Comparison of ENCODE assay signal across 26 cellular contexts in genomic region chr19:34257559-34257924, GRCh38. TPM values are rescaled to one million over a fixed set of nuclear protein-coding genes. Genes with fewer than 3 reads are reported as not detected.
DNase-seq lines count a peak whose midpoint lies in the region; ATAC-seq, FAIRE-seq and TF ChIP-seq lines count a peak whose summit lies in the region.
"Had no signal": no experiment of that assay in that cellular context is flagged by ENCODE, and none has a peak within 500 bp of the region (broad histone marks: within the 10 kb centered on the region; RNA-seq: fewer than 3 reads in every experiment).

No MANE protein-coding gene starts in this region.

- no peak for TF ChIP-seq POLR2A in GM12892 (IDR thresholded peaks at IDR 0.05; ENCODE audit: low read depth, low read length)

- peak overlapping the region; percentile 52 for H3K27ac Mint-ChIP-seq in HFFc6
- peak overlapping the region; percentile 35 for H3K27ac Mint-ChIP-seq in memory B cell
- H3K27ac Mint-ChIP-seq: activated CD4-positive, alpha-beta T cell treated with anti-CD3 and anti-CD28 coated beads, Interleukin-2, amount 10 ng/mL, durations not matched to agents 24 days and 14 days; activated naive CD8-positive, alpha-beta T cell treated with anti-CD3 and anti-CD28 coated beads, Interleukin-2, amount 10 ng/mL, durations not matched to agents 7 days and 5 days; CD8-positive, alpha-beta T cell; GM23338 had no signal

- H3K27me3 ChIP-seq in SK-N-SH (ENCODE audit: insufficient read depth) (no peaks in the 10 kb centered on the region), psoas muscle (ENCODE audit: insufficient read depth in 3 of 3, low read length in 2 of 3) (no peaks in the 10 kb centered on the region)
- H3K27me3 ChIP-seq: gastroesophageal sphincter, hepatocyte, right atrium auricular region, upper lobe of right lung had no signal

- H3K9me3 ChIP-seq in SK-N-SH: no peaks in the 10 kb centered on the region
- H3K9me3 ChIP-seq in psoas muscle: no peaks in the 10 kb centered on the region
- H3K9me3 ChIP-seq: gastroesophageal sphincter, right atrium auricular region, upper lobe of right lung had no signal

- H3K4me1 ChIP-seq in SK-N-SH (ENCODE audit: control insufficient read depth in 1 of 2, insufficient read depth in 2 of 2, low read depth in 1 of 2, low read length in 1 of 2): peaks cover 12 to 45% of the 10 kb centered on the region in 2 experiments; a peak in 3 of 4 replicates
- H3K4me1 ChIP-seq in psoas muscle: peaks cover 64% of the 10 kb centered on the region

- H3K79me2 ChIP-seq in SK-N-SH (ENCODE audit: insufficient read depth): peaks cover 71% of the 10 kb centered on the region

- no peak for TF ChIP-seq RAD21 in SK-N-SH (IDR thresholded peaks at IDR 0.05; ENCODE audit: low read length)

- no peak for DNase-seq in SK-N-SH
- no peak for DNase-seq in HFFc6
- DNase-seq in memory B cell (ENCODE audit: low spot score in 2 of 2): no peak
- DNase-seq in psoas muscle: no peak
- no peak for DNase-seq in GM12892 (ENCODE audit: insufficient read length)
- no peak for DNase-seq in cerebellum (ENCODE audit: low spot score)
- DNase-seq: activated CD4-positive, alpha-beta T cell treated with anti-CD3 and anti-CD28 coated beads, Interleukin-2, amount 10 ng/mL, durations not matched to agents 24 days and 14 days; activated naive CD8-positive, alpha-beta T cell treated with anti-CD3 and anti-CD28 coated beads, Interleukin-2, amount 10 ng/mL, durations not matched to agents 7 days and 5 days; activated T-cell treated with anti-CD3 and anti-CD28 coated beads, Interleukin-2, amount 50 U/mL, for 4 hours; CD8-positive, alpha-beta T cell; DMS153; Kasumi-1; NCI-H1694; NCI-H524; stimulated activated CD4-positive, alpha-beta T cell treated with anti-CD3 and anti-CD28 coated beads, Interleukin-12 subunit alpha, Interleukin-12 subunit beta, amount 100 ng/mL, for 4 hours; stimulated activated CD4-positive, alpha-beta T cell treated with anti-CD3 and anti-CD28 coated beads, Interleukin-4, amount 100 ng/mL, for 1 hour; T-helper 9 cell; upper lobe of right lung; WERI-Rb-1 had no signal

- ATAC-seq in SK-N-SH treated with all-trans-retinoic acid at 6 μM for 48 hours (no peak), memory B cell (ENCODE audit: low read depth) (no peak), psoas muscle (no peak), HG02623 (IDR thresholded peaks at IDR 0.05; ENCODE audit: unreplicated experiment) (no peak)
- ATAC-seq: activated T-cell treated with anti-CD3 and anti-CD28 coated beads, Interleukin-2, amount 50 U/mL, for 4 hours; CD8-positive, alpha-beta T cell; gastroesophageal sphincter; GM23338; upper lobe of right lung had no signal

- POLR2A ChIA-PET in SK-N-SH (lab: Yijun Ruan, JAX): no interaction called here

- CTCF ChIA-PET in SK-N-SH (lab: Yijun Ruan, JAX): no interaction called here

- H2AFZ ChIP-seq in SK-N-SH (ENCODE audit: low read depth): no peak overlapping the region
- H2AFZ ChIP-seq: GM23338, hepatocyte had no signal

- no peaks in the 10 kb centered on the region for H3K9me3 Mint-ChIP-seq in HFFc6
- H3K9me3 Mint-ChIP-seq in memory B cell: no peaks in the 10 kb centered on the region
- H3K9me3 Mint-ChIP-seq: activated CD4-positive, alpha-beta T cell treated with anti-CD3 and anti-CD28 coated beads, Interleukin-2, amount 10 ng/mL, durations not matched to agents 24 days and 14 days; activated naive CD8-positive, alpha-beta T cell treated with anti-CD3 and anti-CD28 coated beads, Interleukin-2, amount 10 ng/mL, durations not matched to agents 7 days and 5 days; activated T-cell treated with anti-CD3 and anti-CD28 coated beads, Interleukin-2, amount 50 U/mL, for 4 hours; CD8-positive, alpha-beta T cell had no signal

- peaks cover 0 to 8% of the 10 kb centered on the region in 2 experiments for H3K36me3 ChIP-seq in SK-N-SH (replicated peaks in 1 of 2; ENCODE audit: control insufficient read depth in 1 of 2, insufficient read depth in 2 of 2, low read length in 1 of 2)
- H3K36me3 ChIP-seq in psoas muscle (ENCODE audit: insufficient read depth in 1 of 2, low read depth in 1 of 2): no peaks in the 10 kb centered on the region
- H3K36me3 ChIP-seq: gastroesophageal sphincter, right atrium auricular region, upper lobe of right lung, WERI-Rb-1 had no signal

- WGBS in SK-N-SH (ENCODE audit: low lambda C conversion rate): 98% methylated on average over 2 of the region's 2 CpGs
- 59 to 67% (median 66%) methylated on average over 2 of the region's 2 CpGs for WGBS in psoas muscle, 3 donors

- H3K9ac ChIP-seq in SK-N-SH: no peak overlapping the region

- TF ChIP-seq EP300 in SK-N-SH (IDR thresholded peaks at IDR 0.05; ENCODE audit: borderline replicate concordance in 1 of 2, low read depth in 1 of 2, low read length in 1 of 2): no peak

- H3K4me2 ChIP-seq in SK-N-SH: 0 out of 2 replicates have a peak overlapping the region, but pooled peaks have one; percentile 20
- H3K4me2 ChIP-seq: GM23338 had no signal

- H3K27me3 Mint-ChIP-seq in HFFc6 (ENCODE audit: insufficient read depth) (no peaks in the 10 kb centered on the region; the same call in 1 of the 2 replicates), memory B cell (no peaks in the 10 kb centered on the region)
- H3K27me3 Mint-ChIP-seq: activated CD4-positive, alpha-beta T cell treated with anti-CD3 and anti-CD28 coated beads, Interleukin-2, amount 10 ng/mL, durations not matched to agents 24 days and 14 days; activated naive CD8-positive, alpha-beta T cell treated with anti-CD3 and anti-CD28 coated beads, Interleukin-2, amount 10 ng/mL, durations not matched to agents 7 days and 5 days had no signal

- H3K4me1 Mint-ChIP-seq in HFFc6 (ENCODE audit: low read depth) (peaks cover 59% of the 10 kb centered on the region), memory B cell (peaks cover 32% of the 10 kb centered on the region)

- intact Hi-C loops in psoas muscle (cut with DNase I): loop anchor here in 1 of 2 donors (5.0 kb wide), 1 partner anchor 75 kb away; no protein-coding TSS in a partner anchor

- no peaks in the 10 kb centered on the region for H3K9me2 ChIP-seq in SK-N-SH

- H3K4me3 ChIP-seq in SK-N-SH (ENCODE audit: low read depth in 2 of 2, low read length in 1 of 2) (no peak overlapping the region), psoas muscle (no peak overlapping the region)
- H3K4me3 ChIP-seq: gastroesophageal sphincter, GM23338, hepatocyte, right atrium auricular region, upper lobe of right lung had no signal

- H3K36me3 Mint-ChIP-seq in HFFc6 (ENCODE audit: low read depth) (peaks cover 9% of the 10 kb centered on the region), memory B cell (peaks cover 8% of the 10 kb centered on the region)

- no peak for FAIRE-seq in GM12892 (lab: Jason Lieb, UNC)

- H3K4me3 Mint-ChIP-seq in HFFc6: peak overlapping the region; percentile 60
- no peak overlapping the region for H3K4me3 Mint-ChIP-seq in memory B cell
- H3K4me3 Mint-ChIP-seq: activated CD4-positive, alpha-beta T cell treated with anti-CD3 and anti-CD28 coated beads, Interleukin-2, amount 10 ng/mL, durations not matched to agents 24 days and 14 days; activated naive CD8-positive, alpha-beta T cell treated with anti-CD3 and anti-CD28 coated beads, Interleukin-2, amount 10 ng/mL, durations not matched to agents 7 days and 5 days; GM23338 had no signal

- TF ChIP-seq CTCF in SK-N-SH (IDR thresholded peaks at IDR 0.05): no peak
- TF ChIP-seq CTCF in HFFc6 (IDR thresholded peaks at IDR 0.05): no peak
- no peak for TF ChIP-seq CTCF in psoas muscle (IDR thresholded peaks at IDR 0.05)

- H3F3A ChIP-seq in SK-N-SH (replicated peaks; ENCODE audit: insufficient read depth): peaks cover 17% of the 10 kb centered on the region

- no peaks in the 10 kb centered on the region; the same call in 1 of the 2 replicates for H4K20me1 ChIP-seq in SK-N-SH (ENCODE audit: insufficient read depth)

- peak overlapping the region in 1 of 2 experiments; percentile 80; a peak in 2 of 4 replicates for H3K27ac ChIP-seq in SK-N-SH (ENCODE audit: low read depth in 2 of 2, low read length in 1 of 2)
- peak overlapping the region; percentile 100 for H3K27ac ChIP-seq in psoas muscle
- H3K27ac ChIP-seq: 22Rv1, gastroesophageal sphincter, hepatocyte, right atrium auricular region, upper lobe of right lung, WERI-Rb-1 had no signal

TF ChIP-seq in SK-N-SH, 30 proteins besides CTCF, POLR2A, EP300 and RAD21:
- no peak for TF ChIP-seq RFX5 (IDR thresholded peaks at IDR 0.05; ENCODE audit: low read length)
- TF ChIP-seq MEF2A (IDR thresholded peaks at IDR 0.05; ENCODE audit: borderline replicate concordance, low read depth): no peak
- TF ChIP-seq SMC3 (IDR thresholded peaks at IDR 0.05; ENCODE audit: low read depth, low read length): no peak
- no peak for TF ChIP-seq FOXJ3 (CRISPR knock-in tag; IDR thresholded peaks at IDR 0.05)
- TF ChIP-seq TAF1 (IDR thresholded peaks at IDR 0.05; ENCODE audit: borderline replicate concordance, low read depth, low read length): no peak
- no peak for TF ChIP-seq YY1 (IDR thresholded peaks at IDR 0.05; ENCODE audit: low read depth)
- TF ChIP-seq ELF1 (IDR thresholded peaks at IDR 0.05): no peak
- no peak for TF ChIP-seq GABPA (IDR thresholded peaks at IDR 0.05; ENCODE audit: low read depth)

RNA-seq across cellular contexts. Expression of gene GARRE1, which starts 3.2 kb away (rescaled TPM):
- polyA plus RNA-seq in SK-N-SH (2012; rRNA removed) (9.7 and 10.9 TPM in 2 replicates), psoas muscle (10 to 100 TPM in 1 of 3 donors, 1 to 10 TPM in 2; 4.8 to 13.8 (median 6.2) TPM)
- 6.3 and 7.8 TPM in 2 replicates for polyA plus RNA-seq in SK-N-SH (2012; cell fraction: cytosol; rRNA removed)
- 13.0 and 15.5 TPM in 2 replicates for polyA plus RNA-seq in SK-N-SH (2012; cell fraction: nucleus; rRNA removed)
- 10 to 100 TPM; 16.2 to 26.0 (median 22.7) TPM for total RNA-seq in HFFc6 (2021; fragmentation: NEBNext Ultra II Directional; extraction: Animal tissue kit (Norgen Biotek cat#: 25700))
- total RNA-seq in psoas muscle (10 to 100 TPM; 16.4 to 22.8 (median 17.8) TPM), cerebellum (21.2 TPM)
- polyA plus RNA-seq in GM12892 (2012; ENCODE audit: missing spikeins): 7.8 TPM
